24 cellular contexts compared by ENCODE assay signal in genomic region chr2:134572996-134573395, GRCh38.
A peak's percentile ranks its signal among the peaks of the same experiment; 100 is the strongest.
DNase-seq lines count a peak whose midpoint lies in the region; ATAC-seq, FAIRE-seq and TF ChIP-seq lines count a peak whose summit lies in the region.
"Had no signal": no experiment of that assay in that cellular context is flagged by ENCODE, and none has a peak within 500 bp of the region (broad histone marks: within the 10 kb centered on the region; RNA-seq: fewer than 3 reads in every experiment).

No MANE protein-coding gene starts in this region.

- H3K18ac ChIP-seq in H1 (ENCODE audit: extremely low read depth, low read length): no peak overlapping the region

- no peaks in the 10 kb centered on the region for H3K79me2 ChIP-seq in H1 (ENCODE audit: control insufficient read depth in 1 of 2, insufficient read depth in 2 of 2, low read length in 2 of 2)

- no peak overlapping the region for H3K14ac ChIP-seq in H1 (ENCODE audit: insufficient read length)

- H3K27ac ChIP-seq in H1 (ENCODE audit: low read depth, low read length): no peak overlapping the region
- H3K27ac ChIP-seq: 22Rv1; BLaER1 treated with 17β-estradiol and CSF1 and Interleukin-3, amounts not matched to agents 10 nM and 100 nM had no signal

- no peak overlapping the region for H3K4me2 ChIP-seq in H1 (ENCODE audit: insufficient read depth in 1 of 2, low read depth in 2 of 2, low read length in 2 of 2)
- H3K4me2 ChIP-seq: BLaER1 treated with 17β-estradiol and CSF1 and Interleukin-3, amounts not matched to agents 10 nM and 100 nM had no signal

- H3K4ac ChIP-seq in H1 (replicated peaks; ENCODE audit: insufficient read length, low read depth, low read length): no peak overlapping the region

- POLR2A ChIA-PET in H1 (lab: Charles Lee; ENCODE audit: partially characterized antibody): no interaction called here
- POLR2A ChIA-PET in activated CD4-positive, alpha-beta T cell treated with anti-CD3 and anti-CD28 coated beads, Interleukin-2, amount 10 ng/mL, durations not matched to agents 7 days and 5 days (lab: Charles Lee): no interaction called here

- no peaks in the 10 kb centered on the region for H3K27me3 ChIP-seq in H1 (replicated peaks in 1 of 4; ENCODE audit: control insufficient read depth in 3 of 4, extremely low read depth in 1 of 4, insufficient read depth in 3 of 4, low read length in 3 of 4)
- H3K27me3 ChIP-seq: BE2C; BLaER1 treated with 17β-estradiol and CSF1 and Interleukin-3, amounts not matched to agents 10 nM and 100 nM had no signal

- H3K4me3 ChIP-seq in H1 (ENCODE audit: extremely low read depth in 1 of 4, insufficient read depth in 2 of 4, low read depth in 3 of 4, low read length in 4 of 4): no peak overlapping the region
- H3K4me3 ChIP-seq: BLaER1 treated with 17β-estradiol and CSF1 and Interleukin-3, amounts not matched to agents 10 nM and 100 nM had no signal

- no peak for TF ChIP-seq CTCF in natural killer cell (IDR thresholded peaks at IDR 0.05)
- no peak for TF ChIP-seq CTCF in H1 (IDR thresholded peaks at IDR 0.05; ENCODE audit: control extremely low read depth in 1 of 3, insufficient read depth in 1 of 3, low read depth in 1 of 3, low read length in 3 of 3)
- TF ChIP-seq CTCF in type B pancreatic cell (conservative IDR thresholded peaks at IDR 0.05): no peak

- TF ChIP-seq POLR2A in H1 (IDR thresholded peaks at IDR 0.05; ENCODE audit: control extremely low read depth in 1 of 2, low read depth in 2 of 2, low read length in 2 of 2): no peak

- H3K36me3 Mint-ChIP-seq in natural killer cell treated with Interleukin-12 subunit alpha and Interleukin-12 subunit beta and Interleukin-15 and Interleukin-18, amount 100 ng/mL, for 72 hours: no peaks in the 10 kb centered on the region
- no peaks in the 10 kb centered on the region for H3K36me3 Mint-ChIP-seq in natural killer cell
- H3K36me3 Mint-ChIP-seq in type B pancreatic cell: no peaks in the 10 kb centered on the region
- no peaks in the 10 kb centered on the region for H3K36me3 Mint-ChIP-seq in activated CD4-positive, alpha-beta T cell treated with anti-CD3 and anti-CD28 coated beads, Interleukin-2, amount 10 ng/mL, durations not matched to agents 7 days and 5 days (ENCODE audit: low read depth)
- H3K36me3 Mint-ChIP-seq: CD14-positive monocyte; CD8-positive, alpha-beta memory T cell had no signal

- no peaks in the 10 kb centered on the region for H3K9me3 Mint-ChIP-seq in natural killer cell treated with Interleukin-12 subunit alpha and Interleukin-12 subunit beta and Interleukin-15 and Interleukin-18, amount 100 ng/mL, for 72 hours
- H3K9me3 Mint-ChIP-seq in natural killer cell: no peaks in the 10 kb centered on the region
- H3K9me3 Mint-ChIP-seq in type B pancreatic cell: no peaks in the 10 kb centered on the region
- no peaks in the 10 kb centered on the region for H3K9me3 Mint-ChIP-seq in activated CD4-positive, alpha-beta T cell treated with anti-CD3 and anti-CD28 coated beads, Interleukin-2, amount 10 ng/mL, durations not matched to agents 7 days and 5 days
- H3K9me3 Mint-ChIP-seq: CD4-positive, alpha-beta T cell; CD8-positive, alpha-beta memory T cell had no signal

- H4K20me1 ChIP-seq in H1 (replicated peaks in 1 of 2; ENCODE audit: control insufficient read depth in 1 of 2, insufficient read depth in 2 of 2, low read length in 2 of 2): no peaks in the 10 kb centered on the region
- H4K20me1 ChIP-seq: BLaER1 treated with 17β-estradiol and CSF1 and Interleukin-3, amounts not matched to agents 10 nM and 100 nM had no signal

- TF ChIP-seq EP300 in H1 (IDR thresholded peaks at IDR 0.05; ENCODE audit: borderline replicate concordance in 1 of 2, low read depth in 2 of 2, low read length in 2 of 2): no peak

- H3K27me3 Mint-ChIP-seq in natural killer cell treated with Interleukin-12 subunit alpha and Interleukin-12 subunit beta and Interleukin-15 and Interleukin-18, amount 100 ng/mL, for 72 hours: no peaks in the 10 kb centered on the region
- H3K27me3 Mint-ChIP-seq in natural killer cell (ENCODE audit: low read depth in 2 of 2) (no peaks in the 10 kb centered on the region), type B pancreatic cell (no peaks in the 10 kb centered on the region)
- no peaks in the 10 kb centered on the region for H3K27me3 Mint-ChIP-seq in activated CD4-positive, alpha-beta T cell treated with anti-CD3 and anti-CD28 coated beads, Interleukin-2, amount 10 ng/mL, durations not matched to agents 7 days and 5 days

- H3K4me1 Mint-ChIP-seq in natural killer cell treated with Interleukin-12 subunit alpha and Interleukin-12 subunit beta and Interleukin-15 and Interleukin-18, amount 100 ng/mL, for 72 hours (ENCODE audit: low read depth in 2 of 2): peaks cover 6 to 7% of the 10 kb centered on the region in 2 donors
- H3K4me1 Mint-ChIP-seq in natural killer cell: peaks cover 6 to 36% of the 10 kb centered on the region in 2 donors
- H3K4me1 Mint-ChIP-seq in type B pancreatic cell (ENCODE audit: unreplicated experiment): peaks cover 13% of the 10 kb centered on the region
- H3K4me1 Mint-ChIP-seq in activated CD4-positive, alpha-beta T cell treated with anti-CD3 and anti-CD28 coated beads, Interleukin-2, amount 10 ng/mL, durations not matched to agents 7 days and 5 days: no peaks in the 10 kb centered on the region
- H3K4me1 Mint-ChIP-seq: CD8-positive, alpha-beta memory T cell had no signal

- no peak overlapping the region for H2BK5ac ChIP-seq in H1 (ENCODE audit: low read depth, low read length)

- no peak overlapping the region for H4K91ac ChIP-seq in H1 (replicated peaks; ENCODE audit: insufficient read length, low read length)

- H3K23me2 ChIP-seq in H1 (ENCODE audit: low read depth, low read length): no peaks in the 10 kb centered on the region; the same call in 1 of the 2 replicates

- no peaks in the 10 kb centered on the region for H3K79me1 ChIP-seq in H1 (ENCODE audit: low read depth, low read length)

- H2BK15ac ChIP-seq in H1 (ENCODE audit: low read length): peak overlapping the region; percentile 72; the same call in 1 of the 2 replicates

- H2BK20ac ChIP-seq in H1 (ENCODE audit: low read length): no peak overlapping the region

- no peak for FAIRE-seq in H1 (lab: Jason Lieb, UNC)
- FAIRE-seq: A204.1, D721Med, GM12891, GM18507 had no signal

- no peak for TF ChIP-seq RAD21 in H1 (IDR thresholded peaks at IDR 0.05 in 1 of 2, conservative IDR thresholded peaks at IDR 0.05 in 1 of 2; ENCODE audit: low read depth in 2 of 2, low read length in 2 of 2)

- 83% methylated on average over 2 of the region's 2 CpGs; no CpG with 5 or more reads in 1 of the 2 experiments for WGBS in H1 (ENCODE audit: extremely low coverage in 1 of 2, insufficient coverage in 1 of 2, insufficient read length in 1 of 2, insufficient replicate concordance in 2 of 2, low coverage in 1 of 2, low lambda C conversion rate in 2 of 2, missing lambda C conversion rate in 1 of 2), 2 experiments

- peak overlapping the region in 1 of 2 donors; percentile 3 for H3K27ac Mint-ChIP-seq in natural killer cell treated with Interleukin-12 subunit alpha and Interleukin-12 subunit beta and Interleukin-15 and Interleukin-18, amount 100 ng/mL, for 72 hours
- H3K27ac Mint-ChIP-seq in natural killer cell: no peak overlapping the region
- H3K27ac Mint-ChIP-seq in type B pancreatic cell: peak overlapping the region; percentile 83
- no peak overlapping the region for H3K27ac Mint-ChIP-seq in activated CD4-positive, alpha-beta T cell treated with anti-CD3 and anti-CD28 coated beads, Interleukin-2, amount 10 ng/mL, durations not matched to agents 7 days and 5 days
- H3K27ac Mint-ChIP-seq: CD14-positive monocyte; CD4-positive, alpha-beta T cell had no signal

- no peak for DNase-seq in natural killer cell treated with Interleukin-12 subunit alpha and Interleukin-12 subunit beta and Interleukin-15 and Interleukin-18, amount 100 ng/mL, for 72 hours (ENCODE audit: low spot score)
- DNase-seq in natural killer cell: no peak
- DNase-seq in H1 (ENCODE audit: low read depth in 1 of 2, low spot score in 2 of 2): no peak
- DNase-seq in pons (ENCODE audit: low spot score): peak; percentile 82
- no peak for DNase-seq in type B pancreatic cell (ENCODE audit: extremely low spot score, unreplicated experiment)
- no peak for DNase-seq in DMS 273 treated with DMSO at 0.1 percent for 48 hours (lab: John Stamatoyannopoulos, UW)
- DNase-seq in NCI-H748 (lab: John Stamatoyannopoulos, UW; ENCODE audit: unreplicated experiment): no peak
- no peak for DNase-seq in activated CD4-positive, alpha-beta T cell treated with anti-CD3 and anti-CD28 coated beads, Interleukin-2, amount 10 ng/mL, durations not matched to agents 7 days and 5 days
- DNase-seq: BE2C; CD4-positive, alpha-beta T cell; CD8-positive, alpha-beta memory T cell; DMS53; DMS79 treated with DMSO at 0.1 percent for 48 hours; GF-D8; GOT3; H7; HCEC 1CT had no signal

- CTCF ChIA-PET in H1 (lab: Charles Lee; ENCODE audit: partially characterized antibody): interaction anchor here (1.3 to 1.5 kb wide), 2 partner anchors 84 to 122 kb away, joined by 3 read pairs; no protein-coding TSS in a partner anchor
- CTCF ChIA-PET in activated CD4-positive, alpha-beta T cell treated with anti-CD3 and anti-CD28 coated beads, Interleukin-2, amount 10 ng/mL, durations not matched to agents 7 days and 5 days (lab: Charles Lee): interaction anchor here (1.6 kb wide), 1 partner anchor 11 kb away, joined by 4 read pairs; no protein-coding TSS in a partner anchor

- H2BK12ac ChIP-seq in H1 (ENCODE audit: low read depth, low read length): no peak overlapping the region

- H3K9ac ChIP-seq in H1 (replicated peaks in 1 of 4; ENCODE audit: extremely low read depth in 1 of 4, low read depth in 3 of 4, low read length in 3 of 4): no peak overlapping the region
- H3K9ac ChIP-seq: BLaER1 treated with 17β-estradiol and CSF1 and Interleukin-3, amounts not matched to agents 10 nM and 100 nM had no signal

- H2AK5ac ChIP-seq in H1 (ENCODE audit: low read depth, low read length): no peak overlapping the region

- no peaks in the 10 kb centered on the region; a peak in 1 of 7 replicates for H3K4me1 ChIP-seq in H1 (replicated peaks in 1 of 4; ENCODE audit: control insufficient read depth in 3 of 4, insufficient read depth in 4 of 4, low read length in 3 of 4)
- H3K4me1 ChIP-seq: BE2C had no signal

- no peaks in the 10 kb centered on the region for H3K9me3 ChIP-seq in H1 (ENCODE audit: insufficient read depth in 2 of 2, low read depth in 1 of 2, low read length in 1 of 2)
- H3K9me3 ChIP-seq: BE2C; BLaER1 treated with 17β-estradiol and CSF1 and Interleukin-3, amounts not matched to agents 10 nM and 100 nM had no signal

- peak in 1 of 2 donors; percentile 44 for ATAC-seq in natural killer cell treated with Interleukin-12 subunit alpha and Interleukin-12 subunit beta and Interleukin-15 and Interleukin-18, amount 100 ng/mL, for 72 hours
- no peak for ATAC-seq in natural killer cell

- H2BK120ac ChIP-seq in H1 (replicated peaks; ENCODE audit: low read depth, low read length): no peak overlapping the region

- H3K36me3 ChIP-seq in H1 (ENCODE audit: control insufficient read depth in 2 of 4, insufficient read depth in 4 of 4, low read length in 3 of 4): no peaks in the 10 kb centered on the region
- H3K36me3 ChIP-seq: BE2C; BLaER1 treated with 17β-estradiol and CSF1 and Interleukin-3, amounts not matched to agents 10 nM and 100 nM had no signal

- intact Hi-C loops in natural killer cell (cut with micrococcal nuclease): no loop called here

- H2AFZ ChIP-seq in H1 (ENCODE audit: low read length): no peak overlapping the region

- peak overlapping the region; percentile 6 for H3K4me3 Mint-ChIP-seq in natural killer cell treated with Interleukin-12 subunit alpha and Interleukin-12 subunit beta and Interleukin-15 and Interleukin-18, amount 100 ng/mL, for 72 hours
- no peak overlapping the region for H3K4me3 Mint-ChIP-seq in natural killer cell
- peak overlapping the region; percentile 23 for H3K4me3 Mint-ChIP-seq in type B pancreatic cell
- H3K4me3 Mint-ChIP-seq in activated CD4-positive, alpha-beta T cell treated with anti-CD3 and anti-CD28 coated beads, Interleukin-2, amount 10 ng/mL, durations not matched to agents 7 days and 5 days: no peak overlapping the region
- H3K4me3 Mint-ChIP-seq: CD14-positive monocyte; CD4-positive, alpha-beta T cell; CD8-positive, alpha-beta memory T cell had no signal

- no peak overlapping the region for H4K8ac ChIP-seq in H1 (ENCODE audit: extremely low read depth, insufficient read depth, low read length)

- H3K56ac ChIP-seq in H1 (replicated peaks; ENCODE audit: insufficient read length, low read depth, low read length): no peak overlapping the region

- no peak overlapping the region for H4K5ac ChIP-seq in H1 (ENCODE audit: insufficient read length, low read depth, low read length)

- no peak overlapping the region for H3K23ac ChIP-seq in H1 (ENCODE audit: insufficient read length)

Comparison
In these comparisons a context has a peak if more than half of its experiments do, and no peak if none do; other contexts are left out.
1. H3K4me3 Mint-ChIP-seq: peak in natural killer cell treated with Interleukin-12 subunit alpha and Interleukin-12 subunit beta and Interleukin-15 and Interleukin-18, amount 100 ng/mL, for 72 hours (single experiment) and type B pancreatic cell (single experiment); none in natural killer cell (single experiment) and activated CD4-positive, alpha-beta T cell treated with anti-CD3 and anti-CD28 coated beads, Interleukin-2, amount 10 ng/mL, durations not matched to agents 7 days and 5 days (single experiment).